Comparison of ENCODE assay signal across 8 cellular contexts in the genomic region with DNA sequence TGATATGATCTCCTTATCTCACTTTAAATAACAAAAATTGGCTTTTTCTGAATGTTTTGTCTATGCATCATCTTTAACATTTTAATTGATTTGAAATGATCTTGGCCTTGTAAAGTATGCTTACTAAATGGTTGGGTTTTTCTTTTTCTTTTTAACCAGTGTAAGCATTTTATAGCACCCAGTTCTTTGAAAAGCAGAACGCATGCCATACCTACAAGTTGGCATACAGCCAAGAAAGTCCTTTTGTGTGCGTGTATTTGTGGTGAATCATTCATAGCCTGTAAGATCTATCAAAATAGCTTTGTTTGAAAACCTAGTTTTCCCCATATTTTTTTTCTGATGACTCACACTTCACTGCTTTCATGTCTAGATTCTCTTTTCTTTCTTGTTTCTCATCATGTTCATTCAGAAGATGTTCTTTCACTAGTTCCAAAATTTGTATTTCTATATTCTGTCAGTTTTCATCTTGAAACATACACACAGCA. TPM values are rescaled to one million over a fixed set of nuclear protein-coding genes. Genes with fewer than 3 reads are reported as not detected.
A peak's percentile ranks its signal among the peaks of the same experiment; 100 is the strongest.
DNase-seq lines count a peak whose midpoint lies in the region; ATAC-seq and TF ChIP-seq lines count a peak whose summit lies in the region.

No MANE protein-coding gene starts in this region.

- H3K4me3 ChIP-seq in fibroblast of villous mesenchyme (ENCODE audit: low read depth, low read length), result no peak overlapping the region

- DNase-seq in COR-L47 (lab: John Stamatoyannopoulos, UW), result peak; percentile 80
- DNase-seq in HS-5 (ENCODE audit: low read depth), result peak; percentile 76
- peak; percentile 86 to 88 for DNase-seq in SHP77 (lab: John Stamatoyannopoulos, UW)
- peak; percentile 73 for DNase-seq in fibroblast of villous mesenchyme (ENCODE audit: low read depth)
- no peak for DNase-seq in GM13977 (ENCODE audit: low spot score)

- ATAC-seq in esophagus mucosa (no peak), GM18517 (IDR thresholded peaks at IDR 0.05; ENCODE audit: unreplicated experiment) (no peak), GM18505 (IDR thresholded peaks at IDR 0.05; ENCODE audit: unreplicated experiment) (no peak)

- no peak for TF ChIP-seq POLR2A in GM18505 (IDR thresholded peaks at IDR 0.05; ENCODE audit: borderline replicate concordance, extremely low read depth, insufficient read depth, insufficient read length)

- in situ Hi-C loops in GM13977 (cut with MboI; ENCODE audit: low pct_unique_long_range_greater_than_20kb, low sequenced_read_pairs, unreplicated experiment), result loop anchor here (10.0 to 25.0 kb wide), 2 partner anchors 128 to 280 kb away; no protein-coding TSS in a partner anchor

- TF ChIP-seq CTCF in fibroblast of villous mesenchyme (IDR thresholded peaks at IDR 0.05; ENCODE audit: insufficient read depth, low read depth, low read length), result no peak
- TF ChIP-seq CTCF in GM13977 (IDR thresholded peaks at IDR 0.05; ENCODE audit: extremely low read depth, insufficient read depth, missing control alignments), result no peak

RNA-seq across cellular contexts. Expression of gene VRK2, which starts 4.1 kb away (rescaled TPM):
- 26.7 and 29.4 TPM in 2 replicates for total RNA-seq in fibroblast of villous mesenchyme
- 32.6 TPM for total RNA-seq in esophagus mucosa
